Comparison of ENCODE assay signal across 1 cellular context in the genomic region with DNA sequence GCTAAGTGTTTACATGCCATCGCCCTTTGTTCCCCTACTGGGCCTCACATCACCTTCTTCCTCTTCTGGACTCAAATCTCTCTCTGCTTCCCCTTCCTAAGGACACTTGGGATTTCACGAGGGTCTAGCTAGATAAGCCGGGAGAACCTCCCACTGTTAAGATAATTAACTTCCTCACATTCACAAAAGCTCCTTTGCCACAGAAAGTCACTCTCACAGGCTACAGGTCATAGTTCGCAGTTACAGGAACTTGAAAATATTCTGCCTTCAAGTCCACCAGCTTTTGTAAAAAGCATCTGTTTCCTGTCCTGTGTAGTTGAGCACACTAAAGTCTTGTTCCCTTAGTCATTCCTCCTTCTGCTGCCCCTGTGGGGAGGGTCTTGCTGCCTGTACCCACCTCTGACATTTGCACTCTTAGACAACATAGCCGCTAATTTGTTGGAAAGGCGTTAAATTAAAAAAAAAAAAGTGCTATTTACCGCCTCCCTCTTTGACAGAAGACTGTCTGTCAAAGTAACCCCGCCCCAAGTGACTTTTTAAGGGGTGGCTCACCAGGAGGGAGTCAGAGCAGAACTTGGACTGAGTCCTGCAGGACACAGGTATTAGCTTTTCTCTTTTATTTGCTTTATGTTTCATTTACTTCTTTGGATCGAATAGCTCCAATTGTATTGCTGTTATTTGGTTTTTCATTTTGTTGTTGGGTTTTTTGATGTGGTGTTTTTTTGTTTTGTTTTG.
TF ChIP-seq lines count a peak whose summit lies in the region.

No MANE protein-coding gene starts in this region.

TF ChIP-seq in GM12878, 131 proteins besides CTCF, POLR2A, EP300 and RAD21 (continued from another document and continues in another):
- TF ChIP-seq, protein P1, sequence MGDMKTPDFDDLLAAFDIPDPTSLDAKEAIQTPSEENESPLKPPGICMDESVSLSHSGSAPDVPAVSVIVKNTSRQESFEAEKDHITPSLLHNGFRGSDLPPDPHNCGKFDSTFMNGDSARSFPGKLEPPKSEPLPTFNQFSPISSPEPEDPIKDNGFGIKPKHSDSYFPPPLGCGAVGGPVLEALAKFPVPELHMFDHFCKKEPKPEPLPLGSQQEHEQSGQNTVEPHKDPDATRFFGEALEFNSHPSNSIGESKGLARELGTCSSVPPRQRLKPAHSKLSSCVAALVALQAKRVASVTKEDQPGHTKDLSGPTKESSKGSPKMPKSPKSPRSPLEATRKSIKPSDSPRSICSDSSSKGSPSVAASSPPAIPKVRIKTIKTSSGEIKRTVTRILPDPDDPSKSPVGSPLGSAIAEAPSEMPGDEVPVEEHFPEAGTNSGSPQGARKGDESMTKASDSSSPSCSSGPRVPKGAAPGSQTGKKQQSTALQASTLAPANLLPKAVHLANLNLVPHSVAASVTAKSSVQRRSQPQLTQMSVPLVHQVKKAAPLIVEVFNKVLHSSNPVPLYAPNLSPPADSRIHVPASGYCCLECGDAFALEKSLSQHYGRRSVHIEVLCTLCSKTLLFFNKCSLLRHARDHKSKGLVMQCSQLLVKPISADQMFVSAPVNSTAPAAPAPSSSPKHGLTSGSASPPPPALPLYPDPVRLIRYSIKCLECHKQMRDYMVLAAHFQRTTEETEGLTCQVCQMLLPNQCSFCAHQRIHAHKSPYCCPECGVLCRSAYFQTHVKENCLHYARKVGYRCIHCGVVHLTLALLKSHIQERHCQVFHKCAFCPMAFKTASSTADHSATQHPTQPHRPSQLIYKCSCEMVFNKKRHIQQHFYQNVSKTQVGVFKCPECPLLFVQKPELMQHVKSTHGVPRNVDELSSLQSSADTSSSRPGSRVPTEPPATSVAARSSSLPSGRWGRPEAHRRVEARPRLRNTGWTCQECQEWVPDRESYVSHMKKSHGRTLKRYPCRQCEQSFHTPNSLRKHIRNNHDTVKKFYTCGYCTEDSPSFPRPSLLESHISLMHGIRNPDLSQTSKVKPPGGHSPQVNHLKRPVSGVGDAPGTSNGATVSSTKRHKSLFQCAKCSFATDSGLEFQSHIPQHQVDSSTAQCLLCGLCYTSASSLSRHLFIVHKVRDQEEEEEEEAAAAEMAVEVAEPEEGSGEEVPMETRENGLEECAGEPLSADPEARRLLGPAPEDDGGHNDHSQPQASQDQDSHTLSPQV (IDR thresholded peaks at IDR 0.05): no peak
- TF ChIP-seq ZNF217 (IDR thresholded peaks at IDR 0.05) (no peak), SMC3 (IDR thresholded peaks at IDR 0.05; ENCODE audit: borderline replicate concordance, low read length) (no peak), EED (IDR thresholded peaks at IDR 0.05; ENCODE audit: low read depth) (peak; percentile 30; the same call in 1 of the 2 replicates), NR2F1 (conservative IDR thresholded peaks at IDR 0.05) (peak; percentile 74; the same call in 1 of the 2 replicates), ZNF24 (IDR thresholded peaks at IDR 0.05) (no peak), NFXL1 (IDR thresholded peaks at IDR 0.05; ENCODE audit: borderline replicate concordance) (no peak), TCF3 (IDR thresholded peaks at IDR 0.05; ENCODE audit: borderline replicate concordance, insufficient read depth, low read depth, low read length) (peak; percentile 40; the same call in 1 of the 2 replicates), FOS (IDR thresholded peaks at IDR 0.05; ENCODE audit: borderline replicate concordance, extremely low read depth, insufficient read length) (no peak), GABPA (IDR thresholded peaks at IDR 0.05; ENCODE audit: low read depth) (no peak), NFIC (IDR thresholded peaks at IDR 0.05; ENCODE audit: low read depth, low read length) (no peak; the same call in 1 of the 2 replicates), MYC (IDR thresholded peaks at IDR 0.05; ENCODE audit: insufficient read depth, insufficient read length, insufficient replicate concordance, low read length, severe bottlenecking) (no peak), NR2C2 (IDR thresholded peaks at IDR 0.05; ENCODE audit: borderline replicate concordance, control insufficient read depth, insufficient read length, low read depth) (no peak), YY1 (IDR thresholded peaks at IDR 0.05; ENCODE audit: low read depth, low read length) (no peak), ATF7 (IDR thresholded peaks at IDR 0.05; ENCODE audit: low read depth) (no peak), KLF5 (IDR thresholded peaks at IDR 0.05; ENCODE audit: partially characterized antibody) (no peak), CHD1 (IDR thresholded peaks at IDR 0.05; ENCODE audit: low read depth, low read length) (no peak; the same call in 1 of the 2 replicates), ZNF207 (IDR thresholded peaks at IDR 0.05; ENCODE audit: borderline replicate concordance) (no peak)
- TF ChIP-seq, protein P2, sequence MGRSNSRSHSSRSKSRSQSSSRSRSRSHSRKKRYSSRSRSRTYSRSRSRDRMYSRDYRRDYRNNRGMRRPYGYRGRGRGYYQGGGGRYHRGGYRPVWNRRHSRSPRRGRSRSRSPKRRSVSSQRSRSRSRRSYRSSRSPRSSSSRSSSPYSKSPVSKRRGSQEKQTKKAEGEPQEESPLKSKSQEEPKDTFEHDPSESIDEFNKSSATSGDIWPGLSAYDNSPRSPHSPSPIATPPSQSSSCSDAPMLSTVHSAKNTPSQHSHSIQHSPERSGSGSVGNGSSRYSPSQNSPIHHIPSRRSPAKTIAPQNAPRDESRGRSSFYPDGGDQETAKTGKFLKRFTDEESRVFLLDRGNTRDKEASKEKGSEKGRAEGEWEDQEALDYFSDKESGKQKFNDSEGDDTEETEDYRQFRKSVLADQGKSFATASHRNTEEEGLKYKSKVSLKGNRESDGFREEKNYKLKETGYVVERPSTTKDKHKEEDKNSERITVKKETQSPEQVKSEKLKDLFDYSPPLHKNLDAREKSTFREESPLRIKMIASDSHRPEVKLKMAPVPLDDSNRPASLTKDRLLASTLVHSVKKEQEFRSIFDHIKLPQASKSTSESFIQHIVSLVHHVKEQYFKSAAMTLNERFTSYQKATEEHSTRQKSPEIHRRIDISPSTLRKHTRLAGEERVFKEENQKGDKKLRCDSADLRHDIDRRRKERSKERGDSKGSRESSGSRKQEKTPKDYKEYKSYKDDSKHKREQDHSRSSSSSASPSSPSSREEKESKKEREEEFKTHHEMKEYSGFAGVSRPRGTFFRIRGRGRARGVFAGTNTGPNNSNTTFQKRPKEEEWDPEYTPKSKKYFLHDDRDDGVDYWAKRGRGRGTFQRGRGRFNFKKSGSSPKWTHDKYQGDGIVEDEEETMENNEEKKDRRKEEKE (IDR thresholded peaks at IDR 0.05): no peak
- TF ChIP-seq, protein P3, sequence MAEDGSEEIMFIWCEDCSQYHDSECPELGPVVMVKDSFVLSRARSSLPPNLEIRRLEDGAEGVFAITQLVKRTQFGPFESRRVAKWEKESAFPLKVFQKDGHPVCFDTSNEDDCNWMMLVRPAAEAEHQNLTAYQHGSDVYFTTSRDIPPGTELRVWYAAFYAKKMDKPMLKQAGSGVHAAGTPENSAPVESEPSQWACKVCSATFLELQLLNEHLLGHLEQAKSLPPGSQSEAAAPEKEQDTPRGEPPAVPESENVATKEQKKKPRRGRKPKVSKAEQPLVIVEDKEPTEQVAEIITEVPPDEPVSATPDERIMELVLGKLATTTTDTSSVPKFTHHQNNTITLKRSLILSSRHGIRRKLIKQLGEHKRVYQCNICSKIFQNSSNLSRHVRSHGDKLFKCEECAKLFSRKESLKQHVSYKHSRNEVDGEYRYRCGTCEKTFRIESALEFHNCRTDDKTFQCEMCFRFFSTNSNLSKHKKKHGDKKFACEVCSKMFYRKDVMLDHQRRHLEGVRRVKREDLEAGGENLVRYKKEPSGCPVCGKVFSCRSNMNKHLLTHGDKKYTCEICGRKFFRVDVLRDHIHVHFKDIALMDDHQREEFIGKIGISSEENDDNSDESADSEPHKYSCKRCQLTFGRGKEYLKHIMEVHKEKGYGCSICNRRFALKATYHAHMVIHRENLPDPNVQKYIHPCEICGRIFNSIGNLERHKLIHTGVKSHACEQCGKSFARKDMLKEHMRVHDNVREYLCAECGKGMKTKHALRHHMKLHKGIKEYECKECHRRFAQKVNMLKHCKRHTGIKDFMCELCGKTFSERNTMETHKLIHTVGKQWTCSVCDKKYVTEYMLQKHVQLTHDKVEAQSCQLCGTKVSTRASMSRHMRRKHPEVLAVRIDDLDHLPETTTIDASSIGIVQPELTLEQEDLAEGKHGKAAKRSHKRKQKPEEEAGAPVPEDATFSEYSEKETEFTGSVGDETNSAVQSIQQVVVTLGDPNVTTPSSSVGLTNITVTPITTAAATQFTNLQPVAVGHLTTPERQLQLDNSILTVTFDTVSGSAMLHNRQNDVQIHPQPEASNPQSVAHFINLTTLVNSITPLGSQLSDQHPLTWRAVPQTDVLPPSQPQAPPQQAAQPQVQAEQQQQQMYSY (CRISPR knock-in tag; IDR thresholded peaks at IDR 0.05): no peak
- TF ChIP-seq, protein P4, sequence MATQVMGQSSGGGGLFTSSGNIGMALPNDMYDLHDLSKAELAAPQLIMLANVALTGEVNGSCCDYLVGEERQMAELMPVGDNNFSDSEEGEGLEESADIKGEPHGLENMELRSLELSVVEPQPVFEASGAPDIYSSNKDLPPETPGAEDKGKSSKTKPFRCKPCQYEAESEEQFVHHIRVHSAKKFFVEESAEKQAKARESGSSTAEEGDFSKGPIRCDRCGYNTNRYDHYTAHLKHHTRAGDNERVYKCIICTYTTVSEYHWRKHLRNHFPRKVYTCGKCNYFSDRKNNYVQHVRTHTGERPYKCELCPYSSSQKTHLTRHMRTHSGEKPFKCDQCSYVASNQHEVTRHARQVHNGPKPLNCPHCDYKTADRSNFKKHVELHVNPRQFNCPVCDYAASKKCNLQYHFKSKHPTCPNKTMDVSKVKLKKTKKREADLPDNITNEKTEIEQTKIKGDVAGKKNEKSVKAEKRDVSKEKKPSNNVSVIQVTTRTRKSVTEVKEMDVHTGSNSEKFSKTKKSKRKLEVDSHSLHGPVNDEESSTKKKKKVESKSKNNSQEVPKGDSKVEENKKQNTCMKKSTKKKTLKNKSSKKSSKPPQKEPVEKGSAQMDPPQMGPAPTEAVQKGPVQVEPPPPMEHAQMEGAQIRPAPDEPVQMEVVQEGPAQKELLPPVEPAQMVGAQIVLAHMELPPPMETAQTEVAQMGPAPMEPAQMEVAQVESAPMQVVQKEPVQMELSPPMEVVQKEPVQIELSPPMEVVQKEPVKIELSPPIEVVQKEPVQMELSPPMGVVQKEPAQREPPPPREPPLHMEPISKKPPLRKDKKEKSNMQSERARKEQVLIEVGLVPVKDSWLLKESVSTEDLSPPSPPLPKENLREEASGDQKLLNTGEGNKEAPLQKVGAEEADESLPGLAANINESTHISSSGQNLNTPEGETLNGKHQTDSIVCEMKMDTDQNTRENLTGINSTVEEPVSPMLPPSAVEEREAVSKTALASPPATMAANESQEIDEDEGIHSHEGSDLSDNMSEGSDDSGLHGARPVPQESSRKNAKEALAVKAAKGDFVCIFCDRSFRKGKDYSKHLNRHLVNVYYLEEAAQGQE (IDR thresholded peaks at IDR 0.05; ENCODE audit: low read depth, low read length): no peak
- TF ChIP-seq, protein P5, sequence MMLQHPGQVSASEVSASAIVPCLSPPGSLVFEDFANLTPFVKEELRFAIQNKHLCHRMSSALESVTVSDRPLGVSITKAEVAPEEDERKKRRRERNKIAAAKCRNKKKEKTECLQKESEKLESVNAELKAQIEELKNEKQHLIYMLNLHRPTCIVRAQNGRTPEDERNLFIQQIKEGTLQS (IDR thresholded peaks at IDR 0.05; ENCODE audit: borderline replicate concordance, extremely low read depth, low read depth, low read length): no peak
- TF ChIP-seq, protein P6, sequence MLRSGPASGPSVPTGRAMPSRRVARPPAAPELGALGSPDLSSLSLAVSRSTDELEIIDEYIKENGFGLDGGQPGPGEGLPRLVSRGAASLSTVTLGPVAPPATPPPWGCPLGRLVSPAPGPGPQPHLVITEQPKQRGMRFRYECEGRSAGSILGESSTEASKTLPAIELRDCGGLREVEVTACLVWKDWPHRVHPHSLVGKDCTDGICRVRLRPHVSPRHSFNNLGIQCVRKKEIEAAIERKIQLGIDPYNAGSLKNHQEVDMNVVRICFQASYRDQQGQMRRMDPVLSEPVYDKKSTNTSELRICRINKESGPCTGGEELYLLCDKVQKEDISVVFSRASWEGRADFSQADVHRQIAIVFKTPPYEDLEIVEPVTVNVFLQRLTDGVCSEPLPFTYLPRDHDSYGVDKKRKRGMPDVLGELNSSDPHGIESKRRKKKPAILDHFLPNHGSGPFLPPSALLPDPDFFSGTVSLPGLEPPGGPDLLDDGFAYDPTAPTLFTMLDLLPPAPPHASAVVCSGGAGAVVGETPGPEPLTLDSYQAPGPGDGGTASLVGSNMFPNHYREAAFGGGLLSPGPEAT (IDR thresholded peaks at IDR 0.05; ENCODE audit: low read depth): peak; percentile 41; the same call in 1 of the 2 replicates
- TF ChIP-seq, protein P7, sequence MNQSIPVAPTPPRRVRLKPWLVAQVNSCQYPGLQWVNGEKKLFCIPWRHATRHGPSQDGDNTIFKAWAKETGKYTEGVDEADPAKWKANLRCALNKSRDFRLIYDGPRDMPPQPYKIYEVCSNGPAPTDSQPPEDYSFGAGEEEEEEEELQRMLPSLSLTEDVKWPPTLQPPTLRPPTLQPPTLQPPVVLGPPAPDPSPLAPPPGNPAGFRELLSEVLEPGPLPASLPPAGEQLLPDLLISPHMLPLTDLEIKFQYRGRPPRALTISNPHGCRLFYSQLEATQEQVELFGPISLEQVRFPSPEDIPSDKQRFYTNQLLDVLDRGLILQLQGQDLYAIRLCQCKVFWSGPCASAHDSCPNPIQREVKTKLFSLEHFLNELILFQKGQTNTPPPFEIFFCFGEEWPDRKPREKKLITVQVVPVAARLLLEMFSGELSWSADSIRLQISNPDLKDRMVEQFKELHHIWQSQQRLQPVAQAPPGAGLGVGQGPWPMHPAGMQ (IDR thresholded peaks at IDR 0.05; ENCODE audit: borderline replicate concordance): no peak
- TF ChIP-seq, protein P8, sequence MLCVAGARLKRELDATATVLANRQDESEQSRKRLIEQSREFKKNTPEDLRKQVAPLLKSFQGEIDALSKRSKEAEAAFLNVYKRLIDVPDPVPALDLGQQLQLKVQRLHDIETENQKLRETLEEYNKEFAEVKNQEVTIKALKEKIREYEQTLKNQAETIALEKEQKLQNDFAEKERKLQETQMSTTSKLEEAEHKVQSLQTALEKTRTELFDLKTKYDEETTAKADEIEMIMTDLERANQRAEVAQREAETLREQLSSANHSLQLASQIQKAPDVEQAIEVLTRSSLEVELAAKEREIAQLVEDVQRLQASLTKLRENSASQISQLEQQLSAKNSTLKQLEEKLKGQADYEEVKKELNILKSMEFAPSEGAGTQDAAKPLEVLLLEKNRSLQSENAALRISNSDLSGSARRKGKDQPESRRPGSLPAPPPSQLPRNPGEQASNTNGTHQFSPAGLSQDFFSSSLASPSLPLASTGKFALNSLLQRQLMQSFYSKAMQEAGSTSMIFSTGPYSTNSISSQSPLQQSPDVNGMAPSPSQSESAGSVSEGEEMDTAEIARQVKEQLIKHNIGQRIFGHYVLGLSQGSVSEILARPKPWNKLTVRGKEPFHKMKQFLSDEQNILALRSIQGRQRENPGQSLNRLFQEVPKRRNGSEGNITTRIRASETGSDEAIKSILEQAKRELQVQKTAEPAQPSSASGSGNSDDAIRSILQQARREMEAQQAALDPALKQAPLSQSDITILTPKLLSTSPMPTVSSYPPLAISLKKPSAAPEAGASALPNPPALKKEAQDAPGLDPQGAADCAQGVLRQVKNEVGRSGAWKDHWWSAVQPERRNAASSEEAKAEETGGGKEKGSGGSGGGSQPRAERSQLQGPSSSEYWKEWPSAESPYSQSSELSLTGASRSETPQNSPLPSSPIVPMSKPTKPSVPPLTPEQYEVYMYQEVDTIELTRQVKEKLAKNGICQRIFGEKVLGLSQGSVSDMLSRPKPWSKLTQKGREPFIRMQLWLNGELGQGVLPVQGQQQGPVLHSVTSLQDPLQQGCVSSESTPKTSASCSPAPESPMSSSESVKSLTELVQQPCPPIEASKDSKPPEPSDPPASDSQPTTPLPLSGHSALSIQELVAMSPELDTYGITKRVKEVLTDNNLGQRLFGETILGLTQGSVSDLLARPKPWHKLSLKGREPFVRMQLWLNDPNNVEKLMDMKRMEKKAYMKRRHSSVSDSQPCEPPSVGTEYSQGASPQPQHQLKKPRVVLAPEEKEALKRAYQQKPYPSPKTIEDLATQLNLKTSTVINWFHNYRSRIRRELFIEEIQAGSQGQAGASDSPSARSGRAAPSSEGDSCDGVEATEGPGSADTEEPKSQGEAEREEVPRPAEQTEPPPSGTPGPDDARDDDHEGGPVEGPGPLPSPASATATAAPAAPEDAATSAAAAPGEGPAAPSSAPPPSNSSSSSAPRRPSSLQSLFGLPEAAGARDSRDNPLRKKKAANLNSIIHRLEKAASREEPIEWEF (IDR thresholded peaks at IDR 0.05; ENCODE audit: insufficient replicate concordance, low read depth, low read length): no peak
